21 cellular contexts compared by ENCODE assay signal in the genomic region with DNA sequence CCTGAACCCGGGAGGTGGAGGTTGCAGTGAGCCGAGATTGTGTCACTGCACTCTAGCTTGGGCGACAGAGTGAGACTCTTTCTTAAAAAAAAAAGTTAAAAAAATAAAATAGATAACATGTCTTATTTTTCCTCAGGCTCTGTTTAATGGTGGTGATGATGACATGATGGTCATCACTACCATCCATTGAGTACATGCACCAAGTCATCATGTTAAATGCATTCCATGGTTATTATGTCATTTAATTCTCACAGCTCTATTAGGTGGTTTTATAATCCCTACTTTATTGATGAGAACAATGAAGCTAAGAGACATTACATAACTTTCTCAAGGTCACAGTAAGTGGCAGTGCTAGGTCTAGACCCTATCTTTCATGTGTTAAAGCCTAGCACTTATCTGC. TPM values are rescaled to one million over a fixed set of nuclear protein-coding genes. Genes with fewer than 3 reads are reported as not detected.
DNase-seq lines count a peak whose midpoint lies in the region; ATAC-seq, FAIRE-seq and TF ChIP-seq lines count a peak whose summit lies in the region.
"Had no signal": no experiment of that assay in that cellular context is flagged by ENCODE, and none has a peak within 500 bp of the region (broad histone marks: within the 10 kb centered on the region; RNA-seq: fewer than 3 reads in every experiment).

No MANE protein-coding gene starts in this region.

- no peak for TF ChIP-seq POLR2A in uterus (IDR thresholded peaks at IDR 0.05)

- H3K27me3 Mint-ChIP-seq in effector memory CD8-positive, alpha-beta T cell = peaks cover 0 to 17% of the 10 kb centered on the region in 2 donors
- H3K27me3 Mint-ChIP-seq: IgD-negative memory B cell had no signal

- no peak for ATAC-seq in effector memory CD8-positive, alpha-beta T cell (replicated peaks)
- ATAC-seq: Right ventricle myocardium inferior had no signal

- no peaks in the 10 kb centered on the region for H3K9me3 ChIP-seq in uterus
- H3K9me3 ChIP-seq: BE2C, HAP-1, SK-N-SH had no signal

- no peak overlapping the region for H3K4me3 ChIP-seq in bronchial epithelial cell (ENCODE audit: low read depth, low read length)
- H3K4me3 ChIP-seq in uterus = no peak overlapping the region
- H3K4me3 ChIP-seq: HAP-1 had no signal

- H3K36me3 Mint-ChIP-seq in effector memory CD8-positive, alpha-beta T cell (ENCODE audit: insufficient read depth) = no peaks in the 10 kb centered on the region
- H3K36me3 Mint-ChIP-seq: CD8-positive, alpha-beta memory T cell; IgD-negative memory B cell had no signal

- peaks cover 2% of the 10 kb centered on the region for H3K36me3 ChIP-seq in bronchial epithelial cell (ENCODE audit: control insufficient read depth, insufficient read depth, low read length)
- H3K36me3 ChIP-seq in uterus = no peaks in the 10 kb centered on the region
- H3K36me3 ChIP-seq: BE2C, HAP-1 had no signal

- H3K27me3 ChIP-seq in bronchial epithelial cell (ENCODE audit: control insufficient read depth, insufficient read depth, low read length) = no peaks in the 10 kb centered on the region
- H3K27me3 ChIP-seq in uterus = no peaks in the 10 kb centered on the region

- H3K4me1 ChIP-seq in uterus = no peaks in the 10 kb centered on the region
- H3K4me1 ChIP-seq: BE2C, HAP-1 had no signal

- no peak overlapping the region for H3K27ac ChIP-seq in uterus

- DNase-seq in EH (ENCODE audit: low read depth) = peak; percentile 49
- peak; percentile 27 for DNase-seq in NCI-H226
- DNase-seq in bronchial epithelial cell (ENCODE audit: low read depth) = peak; percentile 52
- DNase-seq in kidney glomerular epithelial cell (lab: John Stamatoyannopoulos, UW) = peak; percentile 42
- no peak for DNase-seq in CD1c-positive myeloid dendritic cell (ENCODE audit: extremely low spot score)
- DNase-seq in uterus = no peak
- no peak for DNase-seq in iPS-NIHi11 (ENCODE audit: low spot score)
- no peak for DNase-seq in effector memory CD8-positive, alpha-beta T cell
- DNase-seq: BE2C; CD8-positive, alpha-beta memory T cell; DMS 273 treated with DMSO at 0.1 percent for 48 hours; NCI-H1436 treated with DMSO at 0.1 percent for 48 hours; NCI-H2081; NCI-H2227 treated with DMSO at 0.1 percent for 48 hours; NCI-H526; SK-N-SH had no signal

- no peak overlapping the region for H3K27ac Mint-ChIP-seq in effector memory CD8-positive, alpha-beta T cell
- H3K27ac Mint-ChIP-seq: CD8-positive, alpha-beta memory T cell had no signal

- intact Hi-C loops in uterus (cut with DNase I; ENCODE audit: low total_unique reads) = no loop called here

- no peaks in the 10 kb centered on the region for H3K9me3 Mint-ChIP-seq in effector memory CD8-positive, alpha-beta T cell
- H3K9me3 Mint-ChIP-seq: CD8-positive, alpha-beta memory T cell; IgD-negative memory B cell had no signal

- TF ChIP-seq CTCF in bronchial epithelial cell (IDR thresholded peaks at IDR 0.05; ENCODE audit: insufficient read depth, low read length, severe bottlenecking) = no peak
- TF ChIP-seq CTCF in uterus (IDR thresholded peaks at IDR 0.05) = no peak

- H3K4me1 Mint-ChIP-seq in effector memory CD8-positive, alpha-beta T cell (ENCODE audit: low read depth in 2 of 2) = no peaks in the 10 kb centered on the region
- H3K4me1 Mint-ChIP-seq: CD8-positive, alpha-beta memory T cell had no signal

- no peak overlapping the region for H3K4me3 Mint-ChIP-seq in effector memory CD8-positive, alpha-beta T cell
- H3K4me3 Mint-ChIP-seq: CD8-positive, alpha-beta memory T cell; IgD-negative memory B cell had no signal

- FAIRE-seq in bronchial epithelial cell (lab: Jason Lieb, UNC) = no peak

RNA-seq across cellular contexts. Expression of a gene that starts 34.4 kb away (rescaled TPM):
- total RNA-seq in bronchial epithelial cell (0.53 and 1.9 TPM in 2 replicates), uterus (not detected)
- total RNA-seq: CD8-positive, alpha-beta memory T cell; HT1080; OCI-LY7 had no signal

Comparison
In these comparisons a context has a peak if more than half of its experiments do, and no peak if none do; other contexts are left out.
1. DNase-seq: peak in EH (single experiment), NCI-H226 (single experiment), bronchial epithelial cell (single experiment) and kidney glomerular epithelial cell (single experiment); none in CD1c-positive myeloid dendritic cell (single experiment), uterus (0 of 2), iPS-NIHi11 (single experiment) and effector memory CD8-positive, alpha-beta T cell (0 of 3).